Comparison of ENCODE assay signal across 8 cellular contexts in genomic region chr21:32403201-32403701, GRCh38. TPM values are rescaled to one million over a fixed set of nuclear protein-coding genes. Genes with fewer than 3 reads are reported as not detected.
DNase-seq lines count a peak whose midpoint lies in the region; ATAC-seq, FAIRE-seq and TF ChIP-seq lines count a peak whose summit lies in the region.

No MANE protein-coding gene starts in this region.

- no peak for FAIRE-seq in astrocyte (lab: Jason Lieb, UNC)

- peak; percentile 53 for TF ChIP-seq CTCF in NB4 (IDR thresholded peaks at IDR 0.05; ENCODE audit: low read depth, low read length)
- TF ChIP-seq CTCF in astrocyte (IDR thresholded peaks at IDR 0.05; ENCODE audit: insufficient read depth, low read depth, low read length), result peak; percentile 60
- peak; percentile 73 for TF ChIP-seq CTCF in smooth muscle cell (IDR thresholded peaks at IDR 0.05; ENCODE audit: borderline replicate concordance, insufficient read depth, poor library complexity, severe bottlenecking)

- no peak overlapping the region for H3K4me2 ChIP-seq in astrocyte (ENCODE audit: low read length)
- no peak overlapping the region for H3K4me2 ChIP-seq in smooth muscle cell

- H3K4me1 ChIP-seq in astrocyte (ENCODE audit: insufficient read depth, low read length) (no peaks in the 10 kb centered on the region), smooth muscle cell (ENCODE audit: low read depth) (no peaks in the 10 kb centered on the region)

- peaks cover 21% of the 10 kb centered on the region for H3K27me3 Mint-ChIP-seq in astrocyte (ENCODE audit: low read depth, unreplicated experiment)

- H3K4me3 Mint-ChIP-seq in astrocyte (ENCODE audit: unreplicated experiment), result no peak overlapping the region

- no peaks in the 10 kb centered on the region for H4K20me1 ChIP-seq in astrocyte (ENCODE audit: insufficient read depth, low read length)
- no peaks in the 10 kb centered on the region for H4K20me1 ChIP-seq in smooth muscle cell (ENCODE audit: low read depth)

- H3K4me3 ChIP-seq in NB4 (ENCODE audit: low read depth, low read length) (no peak overlapping the region), astrocyte (ENCODE audit: insufficient read depth, low read depth, low read length) (no peak overlapping the region), smooth muscle cell (no peak overlapping the region)

- DNase-seq in EL (peak; percentile 72), NB4 (ENCODE audit: low read depth) (peak; percentile 69), SW480 (ENCODE audit: low spot score) (peak; percentile 71), astrocyte (ENCODE audit: low read depth) (peak; percentile 42), hepatic stellate cell (ENCODE audit: low spot score) (peak; percentile 73), smooth muscle cell (lab: John Stamatoyannopoulos, UW; ENCODE audit: unreplicated experiment) (no peak)

- TF ChIP-seq POLR2A in NB4 (IDR thresholded peaks at IDR 0.05; ENCODE audit: extremely low read depth, insufficient read length), result no peak

- H3K9ac ChIP-seq in astrocyte (ENCODE audit: low read length) (no peak overlapping the region), smooth muscle cell (ENCODE audit: low read depth) (no peak overlapping the region)

- no peak overlapping the region for H3K27ac ChIP-seq in astrocyte (ENCODE audit: low read depth, low read length)
- no peak overlapping the region for H3K27ac ChIP-seq in smooth muscle cell (ENCODE audit: low read depth)

- no peaks in the 10 kb centered on the region for H3F3A ChIP-seq in smooth muscle cell (ENCODE audit: low read depth)

- ATAC-seq in GM21390 (IDR thresholded peaks at IDR 0.05; ENCODE audit: unreplicated experiment) (no peak), GM19397 (IDR thresholded peaks at IDR 0.05; ENCODE audit: unreplicated experiment) (no peak)

- H3K9me3 ChIP-seq in astrocyte (ENCODE audit: insufficient read depth, low read depth, low read length) (no peaks in the 10 kb centered on the region), smooth muscle cell (replicated peaks; ENCODE audit: low read depth) (no peaks in the 10 kb centered on the region)

- 29% methylated on average over 5 of the region's 5 CpGs for WGBS in smooth muscle cell (ENCODE audit: low lambda C conversion rate)

- H3K4me1 Mint-ChIP-seq in astrocyte (ENCODE audit: low read depth, unreplicated experiment), result peaks cover 3% of the 10 kb centered on the region

- no peaks in the 10 kb centered on the region for H3K79me2 ChIP-seq in astrocyte (ENCODE audit: insufficient read depth, low read length)
- no peaks in the 10 kb centered on the region for H3K79me2 ChIP-seq in smooth muscle cell (ENCODE audit: low read depth)

- H2AFZ ChIP-seq in astrocyte (ENCODE audit: low read depth, low read length), result peak overlapping the region; percentile 12
- H2AFZ ChIP-seq in smooth muscle cell (ENCODE audit: low read depth), result no peak overlapping the region

- H3K27ac Mint-ChIP-seq in astrocyte (ENCODE audit: unreplicated experiment), result no peak overlapping the region

- H3K36me3 ChIP-seq in astrocyte (ENCODE audit: insufficient read depth, low read length) (no peaks in the 10 kb centered on the region), smooth muscle cell (ENCODE audit: low read depth) (no peaks in the 10 kb centered on the region)

- peaks cover 4% of the 10 kb centered on the region for H3K27me3 ChIP-seq in astrocyte (ENCODE audit: insufficient read depth, low read length)
- peaks cover 29% of the 10 kb centered on the region for H3K27me3 ChIP-seq in smooth muscle cell (ENCODE audit: low read depth)

- no peaks in the 10 kb centered on the region for H3K9me3 Mint-ChIP-seq in astrocyte (ENCODE audit: unreplicated experiment)

- H3K36me3 Mint-ChIP-seq in astrocyte (ENCODE audit: low read depth, unreplicated experiment), result no peaks in the 10 kb centered on the region

RNA-seq across cellular contexts. Expression of gene EVA1C, which starts 9.3 kb away (rescaled TPM):
- not detected in 2 replicates for total RNA-seq in astrocyte
- total RNA-seq in smooth muscle cell, result 3.7 and 4.1 TPM in 2 replicates
- 1.7 and 1.9 TPM in 2 replicates for polyA plus RNA-seq in smooth muscle cell

RNA-seq across cellular contexts. Expression of gene URB1, which starts 10.4 kb away (rescaled TPM):
- total RNA-seq in astrocyte (17.8 and 19.2 TPM in 2 replicates), smooth muscle cell (5.8 and 6.2 TPM in 2 replicates)
- 2.8 and 3.0 TPM in 2 replicates for polyA plus RNA-seq in smooth muscle cell
